8 cellular contexts compared by ENCODE assay signal in the genomic region with DNA sequence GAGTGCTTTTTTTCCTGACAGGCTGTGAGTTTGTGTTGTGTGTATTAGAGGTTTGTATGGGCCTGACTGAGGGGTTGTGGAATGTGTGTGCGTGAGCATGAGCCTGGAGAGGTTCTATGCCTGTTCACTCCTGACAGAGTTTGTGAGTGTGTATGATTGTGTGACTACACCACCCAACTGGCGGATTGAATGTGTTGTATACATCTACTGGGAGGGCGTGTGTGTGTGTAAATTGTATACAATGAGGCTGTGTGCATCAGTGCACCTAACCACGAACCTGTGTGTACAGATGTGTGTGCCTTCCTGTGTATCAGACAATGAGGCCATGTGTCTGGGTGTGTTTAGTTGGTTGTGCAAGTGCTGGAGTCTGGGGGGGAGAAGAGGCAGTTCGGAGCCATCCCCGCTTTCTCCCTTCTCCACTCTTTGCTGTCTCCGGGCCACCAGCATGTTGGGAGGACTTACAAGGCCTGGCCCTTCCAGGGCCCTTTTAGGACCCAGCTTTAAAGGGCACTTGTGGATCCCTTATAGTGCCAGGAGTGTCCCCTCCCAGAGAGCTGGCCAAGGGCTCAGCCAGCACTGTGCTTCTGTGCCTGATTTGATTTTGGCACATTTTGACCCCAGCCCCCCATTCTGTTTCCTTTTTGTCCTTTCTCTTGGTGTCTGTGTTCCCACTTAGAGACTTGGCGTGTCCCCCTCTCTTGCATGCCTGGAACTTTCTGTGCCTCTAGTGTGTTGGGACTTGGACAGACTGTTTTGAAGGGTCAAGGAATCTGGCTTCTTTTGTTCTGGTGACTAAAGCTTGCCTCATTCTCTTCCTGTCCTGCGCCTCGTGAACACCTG. TPM values are rescaled to one million over a fixed set of nuclear protein-coding genes. Genes with fewer than 3 reads are reported as not detected.
DNase-seq lines count a peak whose midpoint lies in the region; ATAC-seq and TF ChIP-seq lines count a peak whose summit lies in the region.

No MANE protein-coding gene starts in this region.

- intact Hi-C loops in Caco-2 (cut with micrococcal nuclease; ENCODE audit: unreplicated experiment): no loop called here

- no peak overlapping the region for H3K27ac ChIP-seq in ectodermal cell (ENCODE audit: insufficient read depth, low read depth, low read length, poor library complexity, severe bottlenecking)
- H3K27ac ChIP-seq in mucosa of rectum (ENCODE audit: low read depth in 2 of 2, low read length in 2 of 2): peak overlapping the region; percentile 76 to 83

- H3K36me3 ChIP-seq in Caco-2 (ENCODE audit: control insufficient read depth, insufficient read depth, low read length): no peaks in the 10 kb centered on the region
- H3K36me3 ChIP-seq in ectodermal cell (ENCODE audit: control insufficient read depth, insufficient read depth, low read length): no peaks in the 10 kb centered on the region
- no peaks in the 10 kb centered on the region for H3K36me3 ChIP-seq in mucosa of rectum (ENCODE audit: control insufficient read depth in 2 of 2, insufficient read depth in 2 of 2, low read length in 2 of 2)

- H3K9me3 ChIP-seq in Caco-2: no peaks in the 10 kb centered on the region
- H3K9me3 ChIP-seq in ectodermal cell (ENCODE audit: control insufficient read depth, low read length): no peaks in the 10 kb centered on the region
- no peaks in the 10 kb centered on the region for H3K9me3 ChIP-seq in mucosa of rectum (ENCODE audit: control insufficient read depth in 2 of 2, low read length in 2 of 2)

- H3K4me1 Mint-ChIP-seq in Caco-2 (ENCODE audit: low read depth, unreplicated experiment): peaks cover 27% of the 10 kb centered on the region

- CTCF ChIA-PET in Caco-2 (lab: Charles Lee): interaction anchor here (1.1 to 1.3 kb wide), 3 partner anchors 104 to 134 kb away, joined by 3 to 4 read pairs (median 4); no protein-coding TSS in a partner anchor

- peak overlapping the region; percentile 54 to 68 for H3K9ac ChIP-seq in mucosa of rectum (ENCODE audit: low read depth in 1 of 2, low read length in 2 of 2)

- WGBS in ectodermal cell, 2 experiments: 63 to 68% methylated on average over 10 of the region's 10 CpGs

- TSS peak; percentile 25 for BruUV-seq in Caco-2 (replicated peaks; lab: Mats Ljungman, UMichigan)

- H3K4me3 Mint-ChIP-seq in Caco-2 (ENCODE audit: unreplicated experiment): peak overlapping the region; percentile 91

- peak overlapping the region; percentile 92 for H3K4me3 ChIP-seq in Caco-2 (ENCODE audit: low read depth, low read length)
- peak overlapping the region; percentile 70 for H3K4me3 ChIP-seq in ectodermal cell (ENCODE audit: insufficient read depth, low read depth, low read length)
- H3K4me3 ChIP-seq in mucosa of rectum (ENCODE audit: low read length in 2 of 2): peak overlapping the region; percentile 69 to 93

- no peaks in the 10 kb centered on the region for H3K27me3 ChIP-seq in Caco-2 (replicated peaks; ENCODE audit: control insufficient read depth, insufficient read depth, low read length)
- H3K27me3 ChIP-seq in ectodermal cell (ENCODE audit: control insufficient read depth, insufficient read depth, low read length, poor library complexity, severe bottlenecking): peaks cover 24% of the 10 kb centered on the region
- H3K27me3 ChIP-seq in mucosa of rectum (ENCODE audit: control insufficient read depth in 2 of 2, insufficient read depth in 2 of 2, low read length in 2 of 2): no peaks in the 10 kb centered on the region

- H3K4me1 ChIP-seq in Caco-2 (peaks cover 42% of the 10 kb centered on the region), ectodermal cell (ENCODE audit: control insufficient read depth, insufficient read depth, low read length) (peaks cover 6% of the 10 kb centered on the region), mucosa of rectum (ENCODE audit: control insufficient read depth in 2 of 2, insufficient read depth in 2 of 2, low read length in 2 of 2) (peaks cover 18 to 38% of the 10 kb centered on the region in 2 donors)

- no peak for TF ChIP-seq CTCF in Caco-2 (IDR thresholded peaks at IDR 0.05; ENCODE audit: insufficient read depth in 1 of 2, low read depth in 1 of 2, low read length in 1 of 2, severe bottlenecking in 1 of 2, unreplicated experiment in 1 of 2)

- POLR2A ChIA-PET in Caco-2 (lab: Charles Lee): no interaction called here

- peak in 1 of 2 experiments; percentile 11 for DNase-seq in Caco-2
- peak; percentile 30 for DNase-seq in NCI-H69 (lab: John Stamatoyannopoulos, UW)
- no peak for DNase-seq in NCI-H526 treated with DMSO at 0.1 percent for 48 hours (lab: John Stamatoyannopoulos, UW)
- no peak for DNase-seq in T1000 (lab: John Stamatoyannopoulos, UW)

- ATAC-seq in GM18519 (IDR thresholded peaks at IDR 0.05; ENCODE audit: low FRiP score, unreplicated experiment) (no peak), GM18498 (IDR thresholded peaks at IDR 0.05; ENCODE audit: unreplicated experiment) (no peak)

- H3K9me3 Mint-ChIP-seq in Caco-2 (ENCODE audit: unreplicated experiment): no peaks in the 10 kb centered on the region

- H3K27ac Mint-ChIP-seq in Caco-2 (ENCODE audit: unreplicated experiment): peak overlapping the region; percentile 56

- H3K36me3 Mint-ChIP-seq in Caco-2 (ENCODE audit: insufficient read depth, unreplicated experiment): peaks cover 14% of the 10 kb centered on the region

- H3K27me3 Mint-ChIP-seq in Caco-2 (ENCODE audit: insufficient read depth, unreplicated experiment): no peaks in the 10 kb centered on the region

RNA-seq across cellular contexts. Expression of a gene that starts 1.3 kb away (rescaled TPM):
- 56.5 and 60.9 TPM in 2 replicates for total RNA-seq in Caco-2 (2022)
- polyA plus RNA-seq in ectodermal cell (2013, experiment 1 of 4): 29.2 TPM
- polyA plus RNA-seq in ectodermal cell (2013, experiment 2 of 4): 31.8 TPM
- 29.2 TPM for polyA plus RNA-seq in ectodermal cell (2013, experiment 3 of 4)
- 30.6 TPM for polyA plus RNA-seq in ectodermal cell (2013, experiment 4 of 4)
